ENCODE assay signal across 9 cellular contexts in genomic region chr1:975896-976683, GRCh38. TPM values are rescaled to one million over a fixed set of nuclear protein-coding genes. Genes with fewer than 3 reads are reported as not detected.
DNase-seq lines count a peak whose midpoint lies in the region; ATAC-seq and TF ChIP-seq lines count a peak whose summit lies in the region.
"Had no signal": no experiment of that assay in that cellular context is flagged by ENCODE, and none has a peak within 500 bp of the region (broad histone marks: within the 10 kb centered on the region; RNA-seq: fewer than 3 reads in every experiment).

No MANE protein-coding gene starts in this region.

- H3K36me3 Mint-ChIP-seq in activated naive CD4-positive, alpha-beta T cell treated with anti-CD3 and anti-CD28 coated beads, Interleukin-2, amount 10 ng/mL, durations not matched to agents 7 days and 5 days = peaks cover 3% of the 10 kb centered on the region

- CTCF ChIA-PET in activated naive CD4-positive, alpha-beta T cell treated with anti-CD3 and anti-CD28 coated beads, Interleukin-2, amount 10 ng/mL, durations not matched to agents 7 days and 5 days (lab: Charles Lee) = interaction anchor here (1.3 to 3.1 kb wide), 3 partner anchors 36 to 70 kb away, joined by 3 to 17 read pairs (median 3); no protein-coding TSS in a partner anchor

- H3K4me1 ChIP-seq in right atrium auricular region = peaks cover 0 to 38% of the 10 kb centered on the region in 2 donors
- H3K4me1 ChIP-seq in spleen = peaks cover 5 to 14% (median 9%) of the 10 kb centered on the region in 6 donors

- TF ChIP-seq POLR2A in spleen (IDR thresholded peaks at IDR 0.05) = no peak

- H3K9me3 Mint-ChIP-seq in activated naive CD4-positive, alpha-beta T cell treated with anti-CD3 and anti-CD28 coated beads, Interleukin-2, amount 10 ng/mL, durations not matched to agents 7 days and 5 days = peaks cover 4% of the 10 kb centered on the region

- DNase-seq in NCI-H1436 (lab: John Stamatoyannopoulos, UW) (peak; percentile 41), NCI-H1436 treated with DMSO at 0.1 percent for 48 hours (lab: John Stamatoyannopoulos, UW) (no peak), HT1080 (ENCODE audit: low read depth) (peak; percentile 83), SHP77 (lab: John Stamatoyannopoulos, UW) (peak; percentile 57 to 75), right atrium auricular region (ENCODE audit: low spot score) (no peak), spleen (peak; percentile 88)
- DNase-seq in activated naive CD4-positive, alpha-beta T cell treated with anti-CD3 and anti-CD28 coated beads, Interleukin-2, amount 10 ng/mL, durations not matched to agents 7 days and 5 days = peak; percentile 82

- intact Hi-C loops in spleen (cut with DNase I; ENCODE audit: low total_unique reads) = no loop called here

- peaks cover 49% of the 10 kb centered on the region for H3K27me3 Mint-ChIP-seq in activated naive CD4-positive, alpha-beta T cell treated with anti-CD3 and anti-CD28 coated beads, Interleukin-2, amount 10 ng/mL, durations not matched to agents 7 days and 5 days

- peaks cover 0 to 3% of the 10 kb centered on the region in 2 donors for H3K27me3 ChIP-seq in right atrium auricular region
- H3K27me3 ChIP-seq in spleen (replicated peaks in 1 of 7) = peaks cover 10 to 81% (median 53%) of the 10 kb centered on the region in 7 donors

- H3K9me3 ChIP-seq in right atrium auricular region = no peaks in the 10 kb centered on the region
- no peaks in the 10 kb centered on the region for H3K9me3 ChIP-seq in spleen

- 3 to 10% (median 5%) methylated on average over 8 to 40 of the region's 40 CpGs for WGBS in spleen, 5 donors

- ATAC-seq in HG03159 (IDR thresholded peaks at IDR 0.05; ENCODE audit: unreplicated experiment) = no peak

- H3K4me1 Mint-ChIP-seq in activated naive CD4-positive, alpha-beta T cell treated with anti-CD3 and anti-CD28 coated beads, Interleukin-2, amount 10 ng/mL, durations not matched to agents 7 days and 5 days = peaks cover 10% of the 10 kb centered on the region

- peak overlapping the region; percentile 5 to 52 for H3K27ac ChIP-seq in right atrium auricular region
- peak overlapping the region in 1 of 8 donors; percentile 23 for H3K27ac ChIP-seq in spleen

- peak; percentile 28 to 59 for TF ChIP-seq CTCF in right atrium auricular region (IDR thresholded peaks at IDR 0.05)
- peak in 9 of 11 experiments; percentile 44 to 84 (median 56) for TF ChIP-seq CTCF in spleen (IDR thresholded peaks at IDR 0.05 in 8 of 11, conservative IDR thresholded peaks at IDR 0.05 in 3 of 11)

- no peak overlapping the region for H3K27ac Mint-ChIP-seq in activated naive CD4-positive, alpha-beta T cell treated with anti-CD3 and anti-CD28 coated beads, Interleukin-2, amount 10 ng/mL, durations not matched to agents 7 days and 5 days

- H3K36me3 ChIP-seq in right atrium auricular region (peaks cover 15% of the 10 kb centered on the region), spleen (no peaks in the 10 kb centered on the region)

- no peak overlapping the region for H3K4me3 Mint-ChIP-seq in activated naive CD4-positive, alpha-beta T cell treated with anti-CD3 and anti-CD28 coated beads, Interleukin-2, amount 10 ng/mL, durations not matched to agents 7 days and 5 days

- peak overlapping the region in 1 of 2 donors; percentile 29 for H3K4me3 ChIP-seq in right atrium auricular region
- H3K4me3 ChIP-seq in spleen = peak overlapping the region in 6 of 8 donors; percentile 10 to 59 (median 20)

RNA-seq across cellular contexts. Expression of gene PERM1, which starts 5.8 kb away (rescaled TPM):
- total RNA-seq in HT1080 (2014; rRNA removed; shearing (Covaris generic)) = 0.50 TPM in 1 of 2 replicates, not detected in the other
- not detected in 2 replicates for polyA plus RNA-seq in HT1080 (2015; cell fraction: cytosol; rRNA removed)
- 0.18 TPM in 1 of 2 replicates, not detected in the other for polyA plus RNA-seq in HT1080 (2015; cell fraction: nucleus; rRNA removed)
- total RNA-seq in right atrium auricular region (10 to 100 TPM; 22.0 to 61.8 TPM), spleen (under 1 TPM in 3 of 7 donors, not detected in 4; 0.39 to 0.85 (median 0.60) TPM)
- under 1 TPM; 0.20 to 0.80 (median 0.21) TPM for polyA plus RNA-seq in spleen
- total RNA-seq: frontal cortex had no signal

RNA-seq across cellular contexts. Expression of gene PLEKHN1, which starts 9.8 kb away (rescaled TPM):
- total RNA-seq in HT1080 (2014; rRNA removed; shearing (Covaris generic)) = 2.5 and 3.3 TPM in 2 replicates
- 5.1 and 5.9 TPM in 2 replicates for polyA plus RNA-seq in HT1080 (2015; cell fraction: cytosol; rRNA removed)
- polyA plus RNA-seq in HT1080 (2015; cell fraction: nucleus; rRNA removed) = 23.1 and 26.8 TPM in 2 replicates
- under 1 TPM in 1 of 2 donors, not detected in 1; 0.59 TPM for total RNA-seq in right atrium auricular region
- total RNA-seq in spleen = 1 to 10 TPM in 5 of 7 donors, under 1 TPM in 2; 0.65 to 2.2 (median 1.1) TPM
- polyA plus RNA-seq in spleen = under 1 TPM; 0.17 to 0.80 (median 0.63) TPM
- total RNA-seq: frontal cortex had no signal

RNA-seq across cellular contexts. Expression of gene KLHL17, which starts 15.7 kb away (rescaled TPM):
- total RNA-seq in HT1080 (2014; rRNA removed; shearing (Covaris generic)) = 10.7 and 12.6 TPM in 2 replicates
- polyA plus RNA-seq in HT1080 (2015; cell fraction: cytosol; rRNA removed) = 6.6 and 8.4 TPM in 2 replicates
- 172 and 183 TPM in 2 replicates for polyA plus RNA-seq in HT1080 (2015; cell fraction: nucleus; rRNA removed)
- total RNA-seq in right atrium auricular region (1 to 10 TPM; 2.4 to 2.9 TPM), spleen (10 to 100 TPM; 12.0 to 21.5 (median 18.7) TPM)
- 10 to 100 TPM; 14.1 to 31.6 (median 26.0) TPM for polyA plus RNA-seq in spleen

RNA-seq across cellular contexts. Expression of gene NOC2L, which starts 17.0 kb away (rescaled TPM):
- 312 and 330 TPM in 2 replicates for total RNA-seq in HT1080 (2014; rRNA removed; shearing (Covaris generic))
- polyA plus RNA-seq in HT1080 (2015; cell fraction: cytosol; rRNA removed) = 156 and 162 TPM in 2 replicates
- polyA plus RNA-seq in HT1080 (2015; cell fraction: nucleus; rRNA removed) = 331 and 348 TPM in 2 replicates
- total RNA-seq in right atrium auricular region (10 to 100 TPM; 29.5 to 38.8 TPM), spleen (10 to 100 TPM; 26.2 to 61.1 (median 44.7) TPM)
- polyA plus RNA-seq in spleen = 10 to 100 TPM; 46.6 to 73.4 (median 52.8) TPM

RNA-seq across cellular contexts. Expression of gene HES4, which starts 23.8 kb away (rescaled TPM):
- 3.5 and 7.6 TPM in 2 replicates for total RNA-seq in HT1080 (2014; rRNA removed; shearing (Covaris generic))
- polyA plus RNA-seq in HT1080 (2015; cell fraction: cytosol; rRNA removed) = 7.6 and 10.6 TPM in 2 replicates
- 20.1 and 28.9 TPM in 2 replicates for polyA plus RNA-seq in HT1080 (2015; cell fraction: nucleus; rRNA removed)
- 10 to 100 TPM; 31.8 to 68.4 TPM for total RNA-seq in right atrium auricular region
- total RNA-seq in spleen = 10 to 100 TPM in 5 of 7 donors, 1 to 10 TPM in 2; 3.8 to 39.0 (median 15.4) TPM
- 10 to 100 TPM; 20.8 to 64.3 (median 27.8) TPM for polyA plus RNA-seq in spleen

Comparison
In these comparisons a context has a peak if more than half of its experiments do, and no peak if none do; other contexts are left out.
1. DNase-seq: peak in NCI-H1436 (single experiment), HT1080 (single experiment), SHP77 (2 of 2), activated naive CD4-positive, alpha-beta T cell treated with anti-CD3 and anti-CD28 coated beads, Interleukin-2, amount 10 ng/mL, durations not matched to agents 7 days and 5 days (single experiment) and spleen (single experiment); none in NCI-H1436 treated with DMSO at 0.1 percent for 48 hours (single experiment) and right atrium auricular region (single experiment).
2. RNA of gene PERM1, which starts 5.8 kb away (total RNA-seq): 22.0 to 61.8 TPM in right atrium auricular region; 0.50 TPM in HT1080 and 0.39 to 0.85 TPM in spleen; every median in the first group is over 10 times any median in the second.